Comparison of ENCODE assay signal across 7 cellular contexts in genomic region chr2:180651596-180651995, GRCh38.
"Had no signal": no experiment of that assay in that cellular context is flagged by ENCODE, and none has a peak within 500 bp of the region (broad histone marks: within the 10 kb centered on the region; RNA-seq: fewer than 3 reads in every experiment).

No MANE protein-coding gene starts in this region.

- H3K4me3 ChIP-seq: GM23338, HAP-1 had no signal

- H3K36me3 ChIP-seq: HAP-1 had no signal

- H3K9me3 Mint-ChIP-seq: GM23338, HFFc6, IgD-negative memory B cell had no signal

- H3K4me2 ChIP-seq: GM23338 had no signal

- H3K27ac Mint-ChIP-seq: HFFc6, IgD-negative memory B cell had no signal

- H3K27ac ChIP-seq: HL-60 had no signal

- ATAC-seq: GM23338, HCT116 had no signal

- H3K9me3 ChIP-seq: HAP-1 had no signal

- H2AFZ ChIP-seq: GM23338 had no signal

- DNase-seq: H7, HFFc6 had no signal

- H3K36me3 Mint-ChIP-seq: IgD-negative memory B cell had no signal
